ENCODE assay signal across 20 cellular contexts in genomic region chr18:23945416-23946079, GRCh38.
DNase-seq lines count a peak whose midpoint lies in the region; ATAC-seq, FAIRE-seq and TF ChIP-seq lines count a peak whose summit lies in the region.
"Had no signal": no experiment of that assay in that cellular context is flagged by ENCODE, and none has a peak within 500 bp of the region (broad histone marks: within the 10 kb centered on the region; RNA-seq: fewer than 3 reads in every experiment).

No MANE protein-coding gene starts in this region.

- DNase-seq in GM12892 (ENCODE audit: insufficient read length): no peak
- no peak for DNase-seq in left colon
- no peak for DNase-seq in activated CD4-positive, alpha-beta T cell treated with anti-CD3 and anti-CD28 coated beads, Interleukin-2, amount 50 U/mL, for 48 hours
- DNase-seq in amygdala (lab: John Stamatoyannopoulos, UW): no peak
- DNase-seq in left ventricle myocardium inferior: no peak
- no peak for DNase-seq in DMS153 (lab: John Stamatoyannopoulos, UW)
- DNase-seq: activated CD4-positive, alpha-beta T cell treated with anti-CD3 and anti-CD28 coated beads for 1 hour; activated CD8-positive, alpha-beta memory T cell treated with anti-CD3 and anti-CD28 coated beads, Interleukin-2, amount 50 U/mL, for 48 hours; activated naive CD4-positive, alpha-beta T cell treated with Interleukin-2 at 50 U/mL for 16 hours; Kasumi-1; left cardiac atrium; mucosa of descending colon; NCI-H1694; NCI-H446; nucleus accumbens; SJCRH30; thyroid gland had no signal

- H3K36me3 ChIP-seq in left ventricle myocardium inferior: no peaks in the 10 kb centered on the region
- H3K36me3 ChIP-seq: SJCRH30, thyroid gland had no signal

- H3K27me3 ChIP-seq in left ventricle myocardium inferior (ENCODE audit: low read depth): no peaks in the 10 kb centered on the region
- H3K27me3 ChIP-seq: SJCRH30, thyroid gland had no signal

- peak; percentile 50 for ATAC-seq in GM19351 (IDR thresholded peaks at IDR 0.05; ENCODE audit: unreplicated experiment)
- ATAC-seq in HG03565 (IDR thresholded peaks at IDR 0.05; ENCODE audit: unreplicated experiment): peak; percentile 55
- peak; percentile 32 for ATAC-seq in left colon
- ATAC-seq: left cardiac atrium, mucosa of descending colon had no signal

- no peak for TF ChIP-seq CTCF in left ventricle myocardium inferior (IDR thresholded peaks at IDR 0.05; ENCODE audit: borderline replicate concordance)

- no peak for TF ChIP-seq POLR2A in GM12892 (IDR thresholded peaks at IDR 0.05; ENCODE audit: low read depth, low read length)

- intact Hi-C loops in left colon (cut with DNase I, micrococcal nuclease): no loop called here
- intact Hi-C loops in left ventricle myocardium inferior (cut with micrococcal nuclease): no loop called here

- no peak overlapping the region for H3K27ac ChIP-seq in left ventricle myocardium inferior (replicated peaks)
- H3K27ac ChIP-seq: SJCRH30, thyroid gland had no signal

- FAIRE-seq in GM12892 (lab: Jason Lieb, UNC): peak; percentile 64
- FAIRE-seq: colon had no signal

- no peak overlapping the region for H3K4me3 ChIP-seq in left ventricle myocardium inferior
- H3K4me3 ChIP-seq: mucosa of descending colon, SJCRH30, thyroid gland had no signal

- no peaks in the 10 kb centered on the region for H3K9me3 ChIP-seq in left ventricle myocardium inferior (replicated peaks)
- H3K9me3 ChIP-seq: mucosa of descending colon, SJCRH30, thyroid gland had no signal

- H3K4me1 ChIP-seq in left ventricle myocardium inferior: no peaks in the 10 kb centered on the region
- H3K4me1 ChIP-seq: SJCRH30, thyroid gland had no signal
